Comparison of ENCODE assay signal across 1 cellular context in genomic region chr11:47171057-47171838, GRCh38.
TF ChIP-seq lines count a peak whose summit lies in the region.

No MANE protein-coding gene starts in this region.

TF ChIP-seq in K562, 482 proteins besides CTCF, POLR2A, EP300 and RAD21:
- peak; percentile 84 for TF ChIP-seq ZKSCAN1 (IDR thresholded peaks at IDR 0.05; ENCODE audit: low read depth, low read length)
- peak; percentile 26; the same call in 1 of the 2 replicates for TF ChIP-seq POLR2G (IDR thresholded peaks at IDR 0.05; ENCODE audit: low read depth, low read length)
- no peak for TF ChIP-seq GTF2F1 (IDR thresholded peaks at IDR 0.05; ENCODE audit: low read depth, low read length)
- TF ChIP-seq RBFOX2 (IDR thresholded peaks at IDR 0.05; ENCODE audit: low read depth, low read length) = peak; percentile 57
- no peak for TF ChIP-seq ZNF324 (CRISPR knock-in tag; IDR thresholded peaks at IDR 0.05)
